In the genomic region with DNA sequence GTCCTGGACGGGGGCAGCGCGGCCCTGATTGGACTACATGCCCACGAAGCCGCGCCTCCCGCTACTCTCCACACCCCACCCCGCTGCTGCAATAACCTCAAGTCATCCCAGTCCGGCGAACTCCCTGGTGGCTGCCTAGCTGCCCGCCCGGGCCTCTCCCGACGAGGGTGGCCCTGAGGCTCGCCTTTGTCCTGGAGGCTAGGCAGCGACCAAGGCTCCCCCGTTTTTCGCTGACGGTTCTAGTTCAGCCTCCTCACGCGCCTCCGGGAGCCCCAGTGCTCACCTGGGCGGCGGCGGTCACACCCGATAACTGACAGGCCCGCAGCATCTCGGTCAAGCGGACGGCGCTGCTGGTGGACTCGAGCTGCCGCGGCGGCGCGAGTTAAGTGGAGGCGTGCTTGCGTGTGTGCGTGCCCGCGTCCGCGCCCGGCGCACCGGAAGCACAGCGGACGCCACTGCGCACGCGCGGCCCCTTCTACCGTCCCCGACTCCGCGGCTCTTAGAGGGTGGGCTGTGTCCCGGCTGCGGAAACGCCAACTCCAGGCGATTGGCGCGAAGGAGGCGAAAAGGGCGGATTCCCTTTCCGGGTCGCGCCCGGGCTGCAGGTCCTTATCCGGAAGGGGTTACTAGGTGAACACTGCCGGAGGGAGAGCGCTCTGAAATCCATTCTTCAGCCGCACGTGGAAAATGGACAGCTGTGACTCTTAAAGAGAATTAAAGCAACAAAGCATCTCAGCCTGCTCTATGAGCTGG, we compare ENCODE assay signal across 8 cellular contexts. TPM values are rescaled to one million over a fixed set of nuclear protein-coding genes. Genes with fewer than 3 reads are reported as not detected.
DNase-seq lines count a peak whose midpoint lies in the region; ATAC-seq and TF ChIP-seq lines count a peak whose summit lies in the region.

A gene (minus strand): TSS at position 408 of the 753 bp plus-strand sequence. CDS start 80 bp downstream, at position 328.

- no peaks in the 10 kb centered on the region for H3K27me3 ChIP-seq in adrenal gland
- no peaks in the 10 kb centered on the region for H3K27me3 ChIP-seq in heart right ventricle
- H3K27me3 ChIP-seq in upper lobe of right lung: no peaks in the 10 kb centered on the region

- POLR2A ChIA-PET in T-cell (lab: Charles Lee): interaction anchor here in 1 of 2 donors (0.6 kb wide), 3 partner anchors 10 to 295 kb away, joined by 3 to 4 read pairs (median 3); no protein-coding TSS in a partner anchor

- no peaks in the 10 kb centered on the region for H3K9me3 Mint-ChIP-seq in T-cell

- peaks cover 10% of the 10 kb centered on the region for H3K36me3 Mint-ChIP-seq in T-cell

- H3K27ac Mint-ChIP-seq in T-cell: peak within 1 kb of the TSS; percentile 93 to 95

- H3K4me1 Mint-ChIP-seq in T-cell: peaks cover 55 to 67% (median 63%) of the 10 kb centered on the region in 3 donors

- H3K27ac ChIP-seq in adrenal gland: peak within 1 kb of the TSS; percentile 98 to 100 (median 100)
- H3K27ac ChIP-seq in heart right ventricle: peak within 1 kb of the TSS; percentile 93 to 100 (median 99)
- H3K27ac ChIP-seq in upper lobe of right lung: peak within 1 kb of the TSS; percentile 98

- peak; percentile 95 for TF ChIP-seq POLR2A in adrenal gland (IDR thresholded peaks at IDR 0.05)

- CTCF ChIA-PET in T-cell (lab: Charles Lee): interaction anchor here in 1 of 2 donors (0.8 to 2.5 kb wide), 2 partner anchors 10 to 51 kb away, joined by 3 to 14 read pairs; no protein-coding TSS in a partner anchor

- H3K4me3 ChIP-seq in GM12875 (ENCODE audit: low read depth, low read length): peak within 1 kb of the TSS; percentile 90
- H3K4me3 ChIP-seq in adrenal gland: peak within 1 kb of the TSS; percentile 86 to 99 (median 94)
- peak within 1 kb of the TSS; percentile 58 to 99 (median 86) for H3K4me3 ChIP-seq in heart right ventricle
- H3K4me3 ChIP-seq in upper lobe of right lung: peak within 1 kb of the TSS; percentile 94

- H3K36me3 ChIP-seq in adrenal gland (replicated peaks in 1 of 2) (no peaks in the 10 kb centered on the region), heart right ventricle (peaks cover 0 to 13% (median 0%) of the 10 kb centered on the region in 9 donors), upper lobe of right lung (peaks cover 3% of the 10 kb centered on the region)

- TF ChIP-seq CTCF in GM12875 (IDR thresholded peaks at IDR 0.05; ENCODE audit: borderline replicate concordance, insufficient read depth, low read depth, low read length): no peak
- TF ChIP-seq CTCF in adrenal gland (IDR thresholded peaks at IDR 0.05): peak in 2 of 6 experiments; percentile 3 to 21
- no peak for TF ChIP-seq CTCF in heart right ventricle (IDR thresholded peaks at IDR 0.05)
- TF ChIP-seq CTCF in upper lobe of right lung (IDR thresholded peaks at IDR 0.05): no peak

- DNase-seq in NCI-H1436 (lab: John Stamatoyannopoulos, UW) (peak; percentile 94), T-cell (peak; percentile 81 to 94 (median 90)), adrenal gland (peak; percentile 95 to 97 (median 96)), heart right ventricle (peak; percentile 97 to 98), posterior vena cava (ENCODE audit: low spot score) (peak; percentile 98), upper lobe of right lung (peak; percentile 98)

- H3K9me3 ChIP-seq in adrenal gland (replicated peaks in 1 of 3) (no peaks in the 10 kb centered on the region), heart right ventricle (no peaks in the 10 kb centered on the region), upper lobe of right lung (no peaks in the 10 kb centered on the region)

- WGBS in adrenal gland, 4 donors: 0 to 2% (median 0%) methylated on average over 13 to 74 of the region's 74 CpGs
- WGBS in heart right ventricle, 2 donors: 0% methylated on average over 61 to 74 of the region's 74 CpGs

- H3K4me3 Mint-ChIP-seq in T-cell: peak within 1 kb of the TSS; percentile 90 to 96 (median 91)

- intact Hi-C loops in adrenal gland (cut with DNase I): no loop called here
- intact Hi-C loops in heart right ventricle (cut with DNase I): loop anchor here in 1 of 10 donors (5.0 kb wide), 1 partner anchor 247 kb away; a partner anchor contains a TSS
- intact Hi-C loops in posterior vena cava (cut with DNase I): no loop called here
- intact Hi-C loops in upper lobe of right lung (cut with DNase I): no loop called here

- H3K27me3 Mint-ChIP-seq in T-cell: no peaks in the 10 kb centered on the region

- peaks cover 21 to 48% of the 10 kb centered on the region in 2 donors for H3K4me1 ChIP-seq in adrenal gland (replicated peaks in 1 of 2)
- H3K4me1 ChIP-seq in heart right ventricle: peaks cover 6 to 69% (median 55%) of the 10 kb centered on the region in 9 donors
- H3K4me1 ChIP-seq in upper lobe of right lung: peaks cover 25% of the 10 kb centered on the region

- ATAC-seq in HG02798 (IDR thresholded peaks at IDR 0.05; ENCODE audit: poor library complexity, unreplicated experiment) (peak; percentile 88), T-cell (replicated peaks in 1 of 4) (peak; percentile 88 to 92 (median 90)), heart right ventricle (peak; percentile 94 to 96 (median 94)), upper lobe of right lung (peak; percentile 95)

RNA-seq across cellular contexts. Expression of the gene that starts here (rescaled TPM):
- total RNA-seq in T-cell (10 to 100 TPM; 71.0 to 93.5 (median 75.2) TPM), adrenal gland (100 to 1,000 TPM in 6 of 8 donors, 10 to 100 TPM in 2; 94.6 to 161 (median 130) TPM), heart right ventricle (100 to 1,000 TPM; 211 to 333 (median 306) TPM), posterior vena cava (10 to 100 TPM; 67.6 to 73.7 TPM), upper lobe of right lung (54.9 TPM)
- polyA plus RNA-seq in adrenal gland (100 to 1,000 TPM in 1 of 3 donors, 10 to 100 TPM in 2; 32.2 to 192 (median 41.4) TPM), heart right ventricle (100 to 1,000 TPM in 1 of 2 donors, 10 to 100 TPM in 1; 48.2 to 135 TPM)

Comparison
In these comparisons a context has a peak if more than half of its experiments do, and no peak if none do; other contexts are left out.
1. Peak in every context shown above with its lines: DNase-seq, ATAC-seq, H3K4me3 ChIP-seq and H3K27ac ChIP-seq.